Comparison of ENCODE assay signal across 21 cellular contexts in genomic region chr20:911882-912600, GRCh38. TPM values are rescaled to one million over a fixed set of nuclear protein-coding genes. Genes with fewer than 3 reads are reported as not detected.
A peak's percentile ranks its signal among the peaks of the same experiment; 100 is the strongest.
DNase-seq lines count a peak whose midpoint lies in the region; ATAC-seq and TF ChIP-seq lines count a peak whose summit lies in the region.
"Had no signal": no experiment of that assay in that cellular context is flagged by ENCODE, and none has a peak within 500 bp of the region (broad histone marks: within the 10 kb centered on the region; RNA-seq: fewer than 3 reads in every experiment).

No MANE protein-coding gene starts in this region.

- H2BK120ac ChIP-seq in H9 (ENCODE audit: low read depth, low read length, poor library complexity, severe bottlenecking): no peak overlapping the region

- H3K4me3 ChIP-seq in GM06990 (replicated peaks; ENCODE audit: low read depth, low read length): no peak overlapping the region
- H3K4me3 ChIP-seq: heart right ventricle, psoas muscle had no signal

- no peak overlapping the region for H3K27ac ChIP-seq in H9 (ENCODE audit: insufficient read length, low read depth, low read length)
- no peak overlapping the region for H3K27ac ChIP-seq in VCaP

- H3K36me3 ChIP-seq in GM06990 (ENCODE audit: control insufficient read depth, insufficient read depth, low read length): no peaks in the 10 kb centered on the region
- H3K36me3 ChIP-seq: BE2C, heart right ventricle had no signal

- no peak overlapping the region for H2AFZ ChIP-seq in H9 (ENCODE audit: low read length)

- H2AK5ac ChIP-seq in H9 (ENCODE audit: insufficient read length, low read length): no peak overlapping the region

- no peaks in the 10 kb centered on the region; the same call in 1 of the 2 replicates for H3K4me1 ChIP-seq in H9 (ENCODE audit: insufficient read depth, low read length)
- H3K4me1 ChIP-seq: BE2C had no signal

- H2BK5ac ChIP-seq in H9 (ENCODE audit: insufficient read length, low read length): no peak overlapping the region

- peak; percentile 32 for TF ChIP-seq CTCF in GM06990 (IDR thresholded peaks at IDR 0.05; ENCODE audit: insufficient read depth, low read length, poor library complexity, severe bottlenecking)
- peak; percentile 60 for TF ChIP-seq CTCF in H9 (conservative IDR thresholded peaks at IDR 0.05)
- peak; percentile 55 for TF ChIP-seq CTCF in VCaP (conservative IDR thresholded peaks at IDR 0.05)

- no peaks in the 10 kb centered on the region for H3K9me3 Mint-ChIP-seq in H9
- H3K9me3 Mint-ChIP-seq: activated T-helper 1 cell treated with anti-CD3 and anti-CD28 coated beads, Interleukin-12 subunit alpha, Interleukin-12 subunit beta, Interleukin-2, Interleukin-4 antibody, amounts not matched to agents 30 ng/mL and 10 ng/mL and 1 ng/mL, durations not matched to agents 14 hours and 24 hours and 36 hours; naive thymus-derived CD8-positive, alpha-beta T cell; type B pancreatic cell had no signal

- no peak overlapping the region for H3K18ac ChIP-seq in H9 (ENCODE audit: insufficient read length, low read depth, low read length)

- no peak overlapping the region for H3K4me3 Mint-ChIP-seq in H9
- H3K4me3 Mint-ChIP-seq: activated T-helper 1 cell treated with anti-CD3 and anti-CD28 coated beads, Interleukin-12 subunit alpha, Interleukin-12 subunit beta, Interleukin-2, Interleukin-4 antibody, amounts not matched to agents 30 ng/mL and 10 ng/mL and 1 ng/mL, durations not matched to agents 14 hours and 24 hours and 36 hours; naive thymus-derived CD8-positive, alpha-beta T cell; type B pancreatic cell had no signal

- no peak overlapping the region for H3K4ac ChIP-seq in H9 (ENCODE audit: low read depth, low read length)

- H3K9ac ChIP-seq in H9 (ENCODE audit: extremely low read depth, insufficient read length, low read length): no peak overlapping the region
- H3K9ac ChIP-seq: SK-N-SH had no signal

- H2BK15ac ChIP-seq in H9 (ENCODE audit: low read depth, low read length): no peak overlapping the region

- H3K23me2 ChIP-seq in H9 (ENCODE audit: insufficient read length, low read depth, low read length, poor library complexity, severe bottlenecking): no peaks in the 10 kb centered on the region

- no peak overlapping the region for H2BK12ac ChIP-seq in H9 (ENCODE audit: insufficient read length, low read depth, low read length)

- peaks cover 13% of the 10 kb centered on the region for H3K27me3 Mint-ChIP-seq in H9 (ENCODE audit: low read depth)

- H3K4me1 Mint-ChIP-seq in H9: peaks cover 8 to 24% of the 10 kb centered on the region in 2 experiments

- H3K56ac ChIP-seq in H9 (ENCODE audit: insufficient read length, low read depth, low read length): no peak overlapping the region

- H2BK20ac ChIP-seq in H9 (ENCODE audit: low read depth, low read length, poor library complexity, severe bottlenecking): no peak overlapping the region

- intact Hi-C loops in cardiac septum (cut with DNase I): no loop called here

- H4K5ac ChIP-seq in H9 (ENCODE audit: insufficient read length, low read depth, low read length): no peak overlapping the region

- WGBS in H9 (ENCODE audit: extremely low coverage, insufficient read length, low lambda C conversion rate): no CpG with 5 or more reads among the region's 5 CpGs

- no peak overlapping the region for H3K23ac ChIP-seq in H9 (ENCODE audit: insufficient read length, low read depth, low read length)

- H4K91ac ChIP-seq in H9 (ENCODE audit: insufficient read length, low read depth, low read length): no peak overlapping the region

- H4K8ac ChIP-seq in H9 (replicated peaks; ENCODE audit: insufficient read length, low read depth, low read length): no peak overlapping the region

- H3K27ac Mint-ChIP-seq in H9: no peak overlapping the region; a peak in 1 of 7 replicates
- H3K27ac Mint-ChIP-seq: activated T-helper 1 cell treated with anti-CD3 and anti-CD28 coated beads, Interleukin-12 subunit alpha, Interleukin-12 subunit beta, Interleukin-2, Interleukin-4 antibody, amounts not matched to agents 30 ng/mL and 10 ng/mL and 1 ng/mL, durations not matched to agents 14 hours and 24 hours and 36 hours; type B pancreatic cell had no signal

- H3K14ac ChIP-seq in H9 (ENCODE audit: insufficient read depth, low read length): no peak overlapping the region

- ATAC-seq in GM21515 (IDR thresholded peaks at IDR 0.05; ENCODE audit: unreplicated experiment): no peak
- ATAC-seq: naive thymus-derived CD8-positive, alpha-beta T cell had no signal

- no peaks in the 10 kb centered on the region for H3K9me3 ChIP-seq in H9 (ENCODE audit: control insufficient read depth, low read depth, low read length)
- H3K9me3 ChIP-seq: BE2C, heart right ventricle, psoas muscle, SK-N-SH had no signal

- H3K27me3 ChIP-seq in GM06990 (replicated peaks; ENCODE audit: control insufficient read depth, insufficient read depth, low read length) (peaks cover 3% of the 10 kb centered on the region), H9 (ENCODE audit: insufficient read depth, low read length) (no peaks in the 10 kb centered on the region)
- H3K27me3 ChIP-seq: BE2C had no signal

- no peaks in the 10 kb centered on the region for H3K79me2 ChIP-seq in H9 (ENCODE audit: insufficient read depth, low read length)

- no peak overlapping the region for H3K4me2 ChIP-seq in H9 (ENCODE audit: insufficient read depth, insufficient read length, low read length)
- H3K4me2 ChIP-seq: SK-N-SH had no signal

- no peak for DNase-seq in GM06990 (ENCODE audit: extremely low read depth, insufficient read length)
- peak; percentile 56 for DNase-seq in H9
- peak; percentile 65 for DNase-seq in mesenteric fat pad (ENCODE audit: low spot score)
- no peak for DNase-seq in cardiac septum (ENCODE audit: low spot score)
- DNase-seq in effector CD4-positive, alpha-beta T cell: no peak
- DNase-seq in germinal center (ENCODE audit: low spot score): no peak
- DNase-seq: BE2C; central memory CD4-positive, alpha-beta T cell; DMS 273 treated with DMSO at 0.1 percent for 48 hours; effector CD8-positive, alpha-beta T cell; heart right ventricle; kidney; NCI-H2081 treated with DMSO at 0.1 percent for 48 hours; NCI-H510A; SK-N-SH had no signal

- H3K79me1 ChIP-seq in H9 (ENCODE audit: insufficient read depth, low read depth, low read length, poor library complexity, severe bottlenecking): no peaks in the 10 kb centered on the region

- H4K20me1 ChIP-seq in H9 (ENCODE audit: control insufficient read depth, insufficient read depth, insufficient read length): no peaks in the 10 kb centered on the region

- H3K36me3 Mint-ChIP-seq in H9 (ENCODE audit: insufficient read depth in 1 of 3, low read depth in 3 of 3): no peaks in the 10 kb centered on the region
- H3K36me3 Mint-ChIP-seq: naive thymus-derived CD8-positive, alpha-beta T cell; type B pancreatic cell had no signal

- no peak overlapping the region for H3T11ph ChIP-seq in H9 (ENCODE audit: low read length)

RNA-seq across cellular contexts. Expression of gene ANGPT4, which starts 4.1 kb away (rescaled TPM):
- 0.07 and 0.11 TPM in 2 replicates for total RNA-seq in H9 (2021)
- 0.42 TPM for total RNA-seq in mesenteric fat pad
- not detected for total RNA-seq in cardiac septum
- total RNA-seq: activated T-helper 1 cell treated with anti-CD3 and anti-CD28 coated beads, Interleukin-12 subunit alpha, Interleukin-12 subunit beta, Interleukin-2, Interleukin-4 antibody, amounts not matched to agents 30 ng/mL and 10 ng/mL and 1 ng/mL, durations not matched to agents 14 hours and 24 hours and 36 hours; naive thymus-derived CD8-positive, alpha-beta T cell had no signal

Comparison
In these comparisons a context has a peak if more than half of its experiments do, and no peak if none do; other contexts are left out.
1. DNase-seq: peak in H9 (single experiment) and mesenteric fat pad (single experiment); none in GM06990 (single experiment), cardiac septum (single experiment), effector CD4-positive, alpha-beta T cell (single experiment) and germinal center (single experiment).
2. Peak in every context shown above with its lines, with median percentiles within 50 percentile points of each other: CTCF ChIP-seq.